Comparison of ENCODE assay signal across 19 cellular contexts in genomic region chr9:117970276-117970675, GRCh38.
"Had no signal": no experiment of that assay in that cellular context is flagged by ENCODE, and none has a peak within 500 bp of the region (broad histone marks: within the 10 kb centered on the region; RNA-seq: fewer than 3 reads in every experiment).

No MANE protein-coding gene starts in this region.

- DNase-seq: stimulated activated CD4-positive, alpha-beta T cell treated with anti-CD3 and anti-CD28 coated beads, Interleukin-2, amount 100 ng/mL, for 48 hours; stimulated activated CD4-positive, alpha-beta T cell treated with anti-CD3 and anti-CD28 coated beads, Interleukin-4, amount 100 ng/mL, for 1 hour; stimulated activated CD4-positive, alpha-beta T cell treated with anti-CD3 and anti-CD28 coated beads, Interleukin-4, amount 100 ng/mL, for 24 hours; stimulated activated CD4-positive, alpha-beta T cell treated with anti-CD3 and anti-CD28 coated beads, Interleukin-4, amount 100 ng/mL, for 4 hours; stimulated activated CD8-positive, alpha-beta memory T cell treated with anti-CD3 and anti-CD28 coated beads, Interleukin-4, amount 100 ng/mL, for 48 hours; stimulated activated naive B cell treated with anti-CD40 and anti-IgM and Interleukin-4, amounts not matched to agents 10 μg/mL and 1 μg/mL and 100 μg/mL, for 72 hours; stimulated activated naive CD4-positive, alpha-beta T cell; stimulated activated naive CD4-positive, alpha-beta T cell treated with Interleukin-2 at 50 U/mL for 16 hours; stimulated activated naive CD8-positive, alpha-beta T cell treated with anti-CD3 and anti-CD28 coated beads, Interleukin-15, amount 100 ng/mL, for 72 hours; stimulated activated naive CD8-positive, alpha-beta T cell treated with anti-CD3 and anti-CD28 coated beads, Interleukin-15, Interleukin-2, amounts not matched to agents 100 U/mL and 50 U/mL, for 24 hours; stomach; testis; thyroid gland; tibial artery; transverse colon; trophoblast cell; upper lobe of left lung; upper lobe of right lung; uterus had no signal
